Comparison of ENCODE assay signal across 8 cellular contexts in the genomic region with DNA sequence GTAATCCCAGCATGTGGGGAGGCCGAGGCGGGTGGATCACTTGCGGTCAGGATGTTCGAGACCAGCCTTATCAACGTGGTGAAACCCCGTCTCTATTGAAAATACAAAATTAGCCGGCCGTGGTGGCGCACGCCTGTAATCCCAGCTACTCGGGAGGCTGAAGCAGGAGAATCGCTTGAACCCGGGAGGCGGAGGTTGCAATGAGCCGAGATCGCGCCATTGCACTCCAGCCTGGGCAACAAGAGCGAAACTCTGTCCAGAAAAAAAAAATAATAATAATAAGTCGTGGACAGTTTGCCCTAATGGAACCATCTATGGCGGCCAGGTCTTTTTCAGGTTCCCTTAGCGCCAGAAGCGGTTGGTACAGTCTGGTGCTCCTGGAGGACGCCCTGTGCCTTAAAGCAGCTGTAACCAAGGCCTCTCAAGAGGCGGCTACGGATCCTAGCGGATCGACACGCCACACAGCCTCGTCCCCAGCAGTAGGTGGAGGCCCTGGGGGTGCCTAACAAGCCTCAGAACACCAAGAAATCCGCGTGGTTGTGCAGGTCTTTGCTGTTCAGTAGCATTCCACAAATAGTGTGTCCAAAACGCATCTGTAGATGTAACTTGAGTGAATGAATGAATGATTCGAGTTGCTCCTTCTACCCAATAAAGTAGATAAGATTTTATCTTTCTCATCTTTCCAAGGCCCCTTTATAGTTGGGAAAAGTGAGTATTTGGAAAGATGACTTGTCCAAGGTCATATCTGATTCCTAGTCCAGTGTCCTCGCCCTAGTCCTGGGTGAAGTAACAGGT.
DNase-seq lines count a peak whose midpoint lies in the region; ATAC-seq lines count a peak whose summit lies in the region.

No MANE protein-coding gene starts in this region.

- peak overlapping the region; percentile 97 for H3K9ac ChIP-seq in iPS-15b (ENCODE audit: low read depth, low read length)

- H3K36me3 ChIP-seq in iPS-15b (ENCODE audit: control insufficient read depth, insufficient read depth, low read length), result peaks cover 26% of the 10 kb centered on the region

- peak overlapping the region; percentile 96 for H3K4me3 Mint-ChIP-seq in activated T-cell treated with anti-CD3 and anti-CD28 coated beads, Interleukin-2, amount 50 U/mL, for 24 hours
- peak overlapping the region; percentile 93 for H3K4me3 Mint-ChIP-seq in activated naive CD8-positive, alpha-beta T cell

- peak overlapping the region; percentile 99 for H3K27ac Mint-ChIP-seq in activated T-cell treated with anti-CD3 and anti-CD28 coated beads, Interleukin-2, amount 50 U/mL, for 24 hours
- H3K27ac Mint-ChIP-seq in activated naive CD8-positive, alpha-beta T cell, result peak overlapping the region; percentile 97

- H3K9me3 Mint-ChIP-seq in activated T-cell treated with anti-CD3 and anti-CD28 coated beads, Interleukin-2, amount 50 U/mL, for 24 hours, result no peaks in the 10 kb centered on the region
- H3K9me3 Mint-ChIP-seq in activated naive CD8-positive, alpha-beta T cell (ENCODE audit: low read depth), result no peaks in the 10 kb centered on the region

- ATAC-seq in stimulated activated naive CD8-positive, alpha-beta T cell treated with anti-CD3 and anti-CD28 coated beads, Interleukin-15, Interleukin-2, amounts not matched to agents 100 U/mL and 50 U/mL, for 24 hours, result no peak
- ATAC-seq in GM19467 (IDR thresholded peaks at IDR 0.05; ENCODE audit: unreplicated experiment) (no peak), HG02623 (IDR thresholded peaks at IDR 0.05; ENCODE audit: unreplicated experiment) (no peak)

- H3K4me1 ChIP-seq in iPS-15b (ENCODE audit: control insufficient read depth, insufficient read depth, low read length), result peaks cover 7% of the 10 kb centered on the region

- H3K27me3 Mint-ChIP-seq in activated T-cell treated with anti-CD3 and anti-CD28 coated beads, Interleukin-2, amount 50 U/mL, for 24 hours, result no peaks in the 10 kb centered on the region
- H3K27me3 Mint-ChIP-seq in activated naive CD8-positive, alpha-beta T cell, result no peaks in the 10 kb centered on the region

- no peaks in the 10 kb centered on the region for H3K9me3 ChIP-seq in iPS-15b (ENCODE audit: control insufficient read depth, insufficient read depth, low read length)

- H3K27me3 ChIP-seq in iPS-15b (ENCODE audit: control insufficient read depth, insufficient read depth, low read length), result no peaks in the 10 kb centered on the region

- H3K4me3 ChIP-seq in iPS-15b (ENCODE audit: low read depth, low read length), result peak overlapping the region; percentile 85

- H3K36me3 Mint-ChIP-seq in activated T-cell treated with anti-CD3 and anti-CD28 coated beads, Interleukin-2, amount 50 U/mL, for 24 hours (ENCODE audit: low read depth), result peaks cover 70% of the 10 kb centered on the region
- H3K36me3 Mint-ChIP-seq in activated naive CD8-positive, alpha-beta T cell, result peaks cover 12% of the 10 kb centered on the region

- H3K4me1 Mint-ChIP-seq in activated T-cell treated with anti-CD3 and anti-CD28 coated beads, Interleukin-2, amount 50 U/mL, for 24 hours (ENCODE audit: low read depth), result peaks cover 58% of the 10 kb centered on the region
- H3K4me1 Mint-ChIP-seq in activated naive CD8-positive, alpha-beta T cell (ENCODE audit: low read depth), result peaks cover 52% of the 10 kb centered on the region

- DNase-seq in activated T-cell treated with anti-CD3 and anti-CD28 coated beads, Interleukin-2, amount 50 U/mL, for 24 hours, result peak; percentile 58
- DNase-seq in activated T-cell treated with anti-CD3 and anti-CD28 coated beads for 4 hours (no peak), Ammon's horn (ENCODE audit: low spot score) (no peak)
- peak; percentile 24 for DNase-seq in stimulated activated naive CD8-positive, alpha-beta T cell treated with anti-CD3 and anti-CD28 coated beads, Interleukin-15, Interleukin-2, amounts not matched to agents 100 U/mL and 50 U/mL, for 24 hours

Comparison
In these comparisons a context has a peak if more than half of its experiments do, and no peak if none do; other contexts are left out.
1. DNase-seq: peak in activated T-cell treated with anti-CD3 and anti-CD28 coated beads, Interleukin-2, amount 50 U/mL, for 24 hours (single experiment) and stimulated activated naive CD8-positive, alpha-beta T cell treated with anti-CD3 and anti-CD28 coated beads, Interleukin-15, Interleukin-2, amounts not matched to agents 100 U/mL and 50 U/mL, for 24 hours (single experiment); none in activated T-cell treated with anti-CD3 and anti-CD28 coated beads for 4 hours (single experiment) and Ammon's horn (single experiment).